In the genomic region with DNA sequence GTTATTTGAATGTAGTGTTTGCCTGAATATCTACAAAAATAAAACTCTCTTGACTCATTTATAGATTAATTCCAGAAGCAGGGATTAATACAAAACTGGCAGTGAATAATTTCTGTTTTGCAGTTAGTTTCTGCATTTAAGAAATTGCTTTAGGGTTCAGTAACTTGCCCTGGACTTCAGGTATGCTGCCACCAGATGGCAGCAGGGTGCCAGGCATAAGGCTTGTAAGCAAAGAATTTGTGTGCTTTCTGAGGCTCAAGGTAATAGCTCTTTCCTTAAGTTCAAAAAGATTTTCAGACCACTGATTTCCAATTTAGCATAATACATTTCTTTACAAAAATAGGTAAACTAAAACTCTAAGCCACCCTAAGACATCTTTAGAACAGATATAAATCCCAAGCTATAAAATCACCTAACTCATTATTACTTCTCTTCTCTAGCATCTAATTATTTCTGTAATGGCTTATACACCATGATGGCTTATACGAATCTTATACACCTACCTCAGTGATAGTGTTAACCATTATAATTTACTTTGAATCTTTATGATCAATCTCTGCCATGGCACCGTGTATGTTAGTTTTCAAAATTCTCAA, we compare ENCODE assay signal across 1 cellular context.
TF ChIP-seq lines count a peak whose summit lies in the region.

No MANE protein-coding gene starts in this region.

TF ChIP-seq in HCT116, 20 proteins besides CTCF, POLR2A, EP300 and RAD21 (continued from another document):
- TF ChIP-seq, protein P1, sequence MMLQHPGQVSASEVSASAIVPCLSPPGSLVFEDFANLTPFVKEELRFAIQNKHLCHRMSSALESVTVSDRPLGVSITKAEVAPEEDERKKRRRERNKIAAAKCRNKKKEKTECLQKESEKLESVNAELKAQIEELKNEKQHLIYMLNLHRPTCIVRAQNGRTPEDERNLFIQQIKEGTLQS (IDR thresholded peaks at IDR 0.05), result no peak
